In genomic region chr17:67390646-67391480, GRCh38 we compare ENCODE assay signal across 8 cellular contexts. TPM values are rescaled to one million over a fixed set of nuclear protein-coding genes. Genes with fewer than 3 reads are reported as not detected.
A peak's percentile ranks its signal among the peaks of the same experiment; 100 is the strongest.
DNase-seq lines count a peak whose midpoint lies in the region; ATAC-seq, FAIRE-seq and TF ChIP-seq lines count a peak whose summit lies in the region.

No MANE protein-coding gene starts in this region.

- peak; percentile 98 for ATAC-seq in GM19043 (IDR thresholded peaks at IDR 0.05; ENCODE audit: low read depth, unreplicated experiment)
- ATAC-seq in HG03175 (IDR thresholded peaks at IDR 0.05; ENCODE audit: unreplicated experiment): peak; percentile 82

- peak; percentile 82 for FAIRE-seq in islet of Langerhans (lab: Jason Lieb, UNC)

- H3K27me3 ChIP-seq in SJSA1 (replicated peaks) (no peaks in the 10 kb centered on the region), adrenal gland (no peaks in the 10 kb centered on the region)

- no peaks in the 10 kb centered on the region for H3K36me3 ChIP-seq in SJSA1
- H3K36me3 ChIP-seq in adrenal gland (replicated peaks in 1 of 2): no peaks in the 10 kb centered on the region

- H3K4me3 ChIP-seq in SJSA1: no peak overlapping the region
- peak overlapping the region in 1 of 4 donors; percentile 23 for H3K4me3 ChIP-seq in adrenal gland

- H3K27ac ChIP-seq in SJSA1: peak overlapping the region; percentile 56
- H3K27ac ChIP-seq in adrenal gland: peak overlapping the region in 2 of 5 donors; percentile 43 to 56

- peaks cover 18% of the 10 kb centered on the region for H3K4me1 ChIP-seq in SJSA1 (replicated peaks)
- peaks cover 0 to 19% of the 10 kb centered on the region in 2 donors for H3K4me1 ChIP-seq in adrenal gland (replicated peaks in 1 of 2)

- DNase-seq in AML-193 (lab: John Stamatoyannopoulos, UW): peak; percentile 22 to 24
- peak; percentile 86 to 91 for DNase-seq in SJSA1 (ENCODE audit: low read depth in 1 of 2, low spot score in 2 of 2)
- DNase-seq in adrenal gland: peak; percentile 38 to 82 (median 69)
- DNase-seq in stimulated activated CD4-positive, alpha-beta T cell treated with anti-CD3 and anti-CD28 coated beads, Interleukin-4, amount 100 ng/mL, for 24 hours: peak; percentile 77
- no peak for DNase-seq in GF-D8 (lab: John Stamatoyannopoulos, UW)

- 42 to 52% (median 44%) methylated on average over 9 of the region's 9 CpGs for whole genome bisulfite sequencing in adrenal gland, 4 donors

- no peak for TF ChIP-seq POLR2A in adrenal gland (IDR thresholded peaks at IDR 0.05)

- TF ChIP-seq CTCF in adrenal gland (IDR thresholded peaks at IDR 0.05): no peak

- intact Hi-C loops in adrenal gland (cut with DNase I): no loop called here

- H3K9me3 ChIP-seq in SJSA1 (replicated peaks) (no peaks in the 10 kb centered on the region), adrenal gland (replicated peaks in 1 of 3) (no peaks in the 10 kb centered on the region)

RNA-seq across cellular contexts. Expression of gene PITPNC1, which starts 13.8 kb away (rescaled TPM):
- 5.8 and 9.1 TPM in 2 replicates for total RNA-seq in SJSA1 (2014; rRNA removed; shearing (Covaris generic))
- 10 to 100 TPM in 5 of 8 donors, 1 to 10 TPM in 3; 4.9 to 33.0 (median 15.7) TPM for total RNA-seq in adrenal gland
- 10 to 100 TPM in 1 of 3 donors, 1 to 10 TPM in 2; 6.8 to 15.4 (median 8.5) TPM for polyA plus RNA-seq in adrenal gland

RNA-seq across cellular contexts. Expression of gene PSMD12, which starts 24.5 kb away (rescaled TPM):
- 52.5 and 59.4 TPM in 2 replicates for total RNA-seq in SJSA1 (2014; rRNA removed; shearing (Covaris generic))
- 10 to 100 TPM; 19.7 to 88.8 (median 36.0) TPM for total RNA-seq in adrenal gland
- 100 to 1,000 TPM in 1 of 3 donors, 10 to 100 TPM in 2; 31.0 to 163 (median 35.7) TPM for polyA plus RNA-seq in adrenal gland
